Comparison of ENCODE assay signal across 28 cellular contexts in genomic region chr7:112007185-112007584, GRCh38.
"Had no signal": no experiment of that assay in that cellular context is flagged by ENCODE, and none has a peak within 500 bp of the region (broad histone marks: within the 10 kb centered on the region; RNA-seq: fewer than 3 reads in every experiment).

No MANE protein-coding gene starts in this region.

- H3K27ac ChIP-seq: colonic mucosa, coronary artery, epithelial cell of prostate, esophagus muscularis mucosa, esophagus squamous epithelium, foreskin keratinocyte, gastrocnemius medialis, gastroesophageal sphincter, heart left ventricle, heart right ventricle had no signal

- FAIRE-seq: colon, endometrium, endothelial cell of umbilical vein, frontal cortex had no signal

- H3K27me3 ChIP-seq: colonic mucosa, dorsolateral prefrontal cortex, esophagus muscularis mucosa, esophagus squamous epithelium, foreskin keratinocyte, gastrocnemius medialis, gastroesophageal sphincter, heart left ventricle, heart right ventricle had no signal

- H3K9me3 ChIP-seq: colonic mucosa, esophagus muscularis mucosa, esophagus squamous epithelium, gastrocnemius medialis, gastroesophageal sphincter, heart left ventricle, heart right ventricle had no signal

- ATAC-seq: effector memory CD8-positive, alpha-beta T cell; esophagus mucosa; foreskin keratinocyte; gastrocnemius medialis; gastroesophageal sphincter; heart left ventricle; heart right ventricle had no signal

- H3K36me3 ChIP-seq: colonic mucosa, esophagus muscularis mucosa, gastrocnemius medialis, gastroesophageal sphincter, heart left ventricle had no signal

- DNase-seq: colonic mucosa; cortex of kidney; dermis blood vessel endothelial cell; dorsolateral prefrontal cortex; effector CD4-positive, alpha-beta T cell; effector CD8-positive, alpha-beta T cell; effector memory CD4-positive, alpha-beta T cell; effector memory CD8-positive, alpha-beta T cell; endodermal cell; erythroblast; esophagus squamous epithelium; foreskin fibroblast; foreskin keratinocyte; foreskin melanocyte; gastrocnemius medialis; glutamatergic neuron; head of caudate nucleus; heart left ventricle; heart right ventricle had no signal

- H3K4me1 ChIP-seq: colonic mucosa, gastroesophageal sphincter had no signal

- H3K4me3 ChIP-seq: colonic mucosa, coronary artery, dorsolateral prefrontal cortex, esophagus muscularis mucosa, esophagus squamous epithelium, gastrocnemius medialis, gastroesophageal sphincter, heart left ventricle, heart right ventricle had no signal
